16 cellular contexts compared by ENCODE assay signal in genomic region chr5:126137771-126138474, GRCh38.
DNase-seq lines count a peak whose midpoint lies in the region; ATAC-seq and TF ChIP-seq lines count a peak whose summit lies in the region.
"Had no signal": no experiment of that assay in that cellular context is flagged by ENCODE, and none has a peak within 500 bp of the region (broad histone marks: within the 10 kb centered on the region; RNA-seq: fewer than 3 reads in every experiment).

No MANE protein-coding gene starts in this region.

- H3K4me2 ChIP-seq in GM23248 (ENCODE audit: unreplicated experiment) (peak overlapping the region; percentile 68), PC-3 (ENCODE audit: low read length) (peak overlapping the region; percentile 64; the same call in 1 of the 2 replicates)
- H3K4me2 ChIP-seq: PC-9 had no signal

- H3K27ac Mint-ChIP-seq in osteocyte (ENCODE audit: unreplicated experiment), result peak overlapping the region; percentile 61
- H3K27ac Mint-ChIP-seq: activated CD4-positive, alpha-beta T cell treated with anti-CD3 and anti-CD28 coated beads for 36 hours; naive B cell had no signal

- H3K9ac ChIP-seq in GM23248 (no peak overlapping the region), PC-3 (ENCODE audit: low read length) (no peak overlapping the region)

- H3K4me1 ChIP-seq in GM23248 (ENCODE audit: insufficient read depth) (peaks cover 38% of the 10 kb centered on the region), PC-3 (ENCODE audit: insufficient read depth, low read length) (peaks cover 33% of the 10 kb centered on the region)
- H3K4me1 ChIP-seq: prostate gland had no signal

- H3K27me3 Mint-ChIP-seq in osteocyte (ENCODE audit: unreplicated experiment), result no peaks in the 10 kb centered on the region
- H3K27me3 Mint-ChIP-seq: activated CD4-positive, alpha-beta T cell treated with anti-CD3 and anti-CD28 coated beads for 36 hours had no signal

- H3K9me2 ChIP-seq in GM23248 (ENCODE audit: insufficient read depth) (no peaks in the 10 kb centered on the region), PC-3 (replicated peaks; ENCODE audit: low read length) (no peaks in the 10 kb centered on the region)

- H4K20me1 ChIP-seq in GM23248 (ENCODE audit: insufficient read depth), result no peaks in the 10 kb centered on the region
- no peaks in the 10 kb centered on the region for H4K20me1 ChIP-seq in PC-3 (ENCODE audit: low read length)

- DNase-seq in GM23248, result peak; percentile 53
- DNase-seq in PC-3, result peak; percentile 25
- peak; percentile 33 for DNase-seq in fibroblast of peridontal ligament (ENCODE audit: extremely low read depth)
- DNase-seq in osteocyte (ENCODE audit: extremely low spot score, unreplicated experiment), result no peak
- DNase-seq in DMS53 (lab: John Stamatoyannopoulos, UW), result no peak
- DNase-seq in NCI-H2227 (lab: John Stamatoyannopoulos, UW; ENCODE audit: unreplicated experiment), result no peak
- DNase-seq in islet precursor cell, result no peak
- DNase-seq: activated CD4-positive, alpha-beta T cell treated with anti-CD3 and anti-CD28 coated beads for 36 hours; dermis blood vessel endothelial cell; naive B cell; PC-9; stimulated activated CD4-positive, alpha-beta T cell treated with anti-CD3 and anti-CD28 coated beads, Interleukin-4, amount 100 ng/mL, for 4 hours; T1000 had no signal

- H2AFZ ChIP-seq in GM23248 (no peak overlapping the region), PC-3 (ENCODE audit: low read length) (no peak overlapping the region)
- H2AFZ ChIP-seq: PC-9 had no signal

- H3K36me3 ChIP-seq in GM23248 (ENCODE audit: low read depth) (no peaks in the 10 kb centered on the region), PC-3 (ENCODE audit: low read depth, low read length) (no peaks in the 10 kb centered on the region)
- H3K36me3 ChIP-seq: prostate gland had no signal

- H3K9me3 ChIP-seq in GM23248 (ENCODE audit: low read depth) (no peaks in the 10 kb centered on the region), PC-3 (ENCODE audit: low read length) (no peaks in the 10 kb centered on the region)
- H3K9me3 ChIP-seq: prostate gland had no signal

- no peaks in the 10 kb centered on the region for H3K36me3 Mint-ChIP-seq in osteocyte (ENCODE audit: unreplicated experiment)
- H3K36me3 Mint-ChIP-seq: naive B cell had no signal

- no peak overlapping the region; the same call in 1 of the 2 replicates for H3K27ac ChIP-seq in GM23248
- peak overlapping the region; percentile 44 for H3K27ac ChIP-seq in PC-3 (ENCODE audit: low read length)
- H3K27ac ChIP-seq: PC-9, prostate gland had no signal

- BruUV-seq in PC-3 (replicated peaks; lab: Mats Ljungman, UMichigan), result no TSS peak

- intact Hi-C loops in PC-3 (cut with micrococcal nuclease), result loop anchor here (5.0 to 10.0 kb wide), 2 partner anchors 726 to 1393 kb away; partner anchors contain the start of gene ZNF608

- peak; percentile 77 for ATAC-seq in PC-3
- no peak for ATAC-seq in HG03135 (IDR thresholded peaks at IDR 0.05; ENCODE audit: unreplicated experiment)
- ATAC-seq: activated CD4-positive, alpha-beta T cell treated with anti-CD3 and anti-CD28 coated beads for 36 hours had no signal

- POLR2A ChIA-PET in PC-3 (lab: Charles Lee; ENCODE audit: unreplicated experiment), result no interaction called here

- TF ChIP-seq CTCF in PC-3 (conservative IDR thresholded peaks at IDR 0.05; ENCODE audit: low read depth, low read length) (no peak), osteocyte (IDR thresholded peaks at IDR 0.05) (no peak)

- in situ Hi-C loops in GM23248 (cut with MboI), result no loop called here

- H3K4me1 Mint-ChIP-seq in osteocyte (ENCODE audit: unreplicated experiment), result peaks cover 34% of the 10 kb centered on the region
- H3K4me1 Mint-ChIP-seq: activated CD4-positive, alpha-beta T cell treated with anti-CD3 and anti-CD28 coated beads for 36 hours; naive B cell had no signal

- H3K79me2 ChIP-seq in GM23248 (ENCODE audit: insufficient read depth) (no peaks in the 10 kb centered on the region), PC-3 (ENCODE audit: low read length) (no peaks in the 10 kb centered on the region)

- H3K4me3 ChIP-seq in GM23248, result no peak overlapping the region
- no peak overlapping the region for H3K4me3 ChIP-seq in PC-3 (ENCODE audit: low read length)
- H3K4me3 ChIP-seq: lung, PC-9, prostate gland had no signal

- H3K27me3 ChIP-seq in GM23248 (replicated peaks; ENCODE audit: insufficient read depth) (no peaks in the 10 kb centered on the region), PC-3 (ENCODE audit: low read length) (no peaks in the 10 kb centered on the region)

- no peak overlapping the region for H3K4me3 Mint-ChIP-seq in osteocyte (ENCODE audit: unreplicated experiment)
- H3K4me3 Mint-ChIP-seq: activated CD4-positive, alpha-beta T cell treated with anti-CD3 and anti-CD28 coated beads for 36 hours; naive B cell had no signal

- 3 to 9% methylated on average over 2 of the region's 2 CpGs for WGBS in GM23248 (ENCODE audit: low coverage in 1 of 2, low lambda C conversion rate in 2 of 2, missing lambda C conversion rate in 2 of 2), 2 experiments

- CTCF ChIA-PET in PC-3 (lab: Charles Lee), result interaction anchor here (0.6 to 0.9 kb wide), 2 partner anchors 169 to 725 kb away, joined by 3 to 4 read pairs; no protein-coding TSS in a partner anchor

- H3F3A ChIP-seq in GM23248 (ENCODE audit: insufficient read depth) (peaks cover 37% of the 10 kb centered on the region), PC-3 (ENCODE audit: low read length, unreplicated experiment) (no peaks in the 10 kb centered on the region)

- no peaks in the 10 kb centered on the region for H3K9me3 Mint-ChIP-seq in osteocyte (ENCODE audit: unreplicated experiment)

Comparison
In these comparisons a context has a peak if more than half of its experiments do, and no peak if none do; other contexts are left out.
1. DNase-seq: peak in GM23248 (single experiment), PC-3 (single experiment) and fibroblast of peridontal ligament (single experiment); none in osteocyte (single experiment), DMS53 (single experiment), NCI-H2227 (single experiment) and islet precursor cell (single experiment).